ENCODE assay signal across 1 cellular context in genomic region chr11:67030976-67031375, GRCh38.
TF ChIP-seq lines count a peak whose summit lies in the region.

No MANE protein-coding gene starts in this region.

TF ChIP-seq in IMR-90, 13 proteins besides CTCF, POLR2A, EP300 and RAD21:
- no peak for TF ChIP-seq ELK1 (IDR thresholded peaks at IDR 0.05; ENCODE audit: borderline replicate concordance, low read depth, low read length)
- TF ChIP-seq CEBPB (IDR thresholded peaks at IDR 0.05; ENCODE audit: low read depth, low read length): no peak
- no peak for TF ChIP-seq NFE2L2 (IDR thresholded peaks at IDR 0.05; ENCODE audit: low read depth, low read length)
- TF ChIP-seq SMC3 (IDR thresholded peaks at IDR 0.05; ENCODE audit: low read depth, low read length): no peak
- no peak for TF ChIP-seq RCOR1 (IDR thresholded peaks at IDR 0.05; ENCODE audit: insufficient replicate concordance, low read length)
- no peak for TF ChIP-seq FOS (IDR thresholded peaks at IDR 0.05; ENCODE audit: low read depth, low read length)
- TF ChIP-seq MAFK (IDR thresholded peaks at IDR 0.05; ENCODE audit: low read depth, low read length): no peak
- TF ChIP-seq RFX5 (IDR thresholded peaks at IDR 0.05; ENCODE audit: low read depth, low read length): no peak
- no peak for TF ChIP-seq USF2 (IDR thresholded peaks at IDR 0.05; ENCODE audit: low read depth, low read length)
- TF ChIP-seq MAZ (IDR thresholded peaks at IDR 0.05; ENCODE audit: borderline replicate concordance, low read depth, low read length): no peak
- TF ChIP-seq MXI1 (IDR thresholded peaks at IDR 0.05; ENCODE audit: borderline replicate concordance, low read depth, low read length): no peak
- no peak for TF ChIP-seq CHD1 (IDR thresholded peaks at IDR 0.05; ENCODE audit: low read depth, low read length)
- no peak for TF ChIP-seq BHLHE40 (IDR thresholded peaks at IDR 0.05; ENCODE audit: low read depth, low read length)
TF ChIP-seq in IMR-90: peak in this region for 0.
